8 cellular contexts compared by ENCODE assay signal in genomic region chr17:1197781-1198490, GRCh38. TPM values are rescaled to one million over a fixed set of nuclear protein-coding genes. Genes with fewer than 3 reads are reported as not detected.
DNase-seq lines count a peak whose midpoint lies in the region; ATAC-seq and TF ChIP-seq lines count a peak whose summit lies in the region.

No MANE protein-coding gene starts in this region.

- TF ChIP-seq CTCF in AG10803 (conservative IDR thresholded peaks at IDR 0.05; ENCODE audit: low read length) (no peak), Caco-2 (IDR thresholded peaks at IDR 0.05; ENCODE audit: insufficient read depth in 1 of 2, low read depth in 1 of 2, low read length in 1 of 2, severe bottlenecking in 1 of 2, unreplicated experiment in 1 of 2) (no peak)

- peak; percentile 66 for ATAC-seq in Right ventricle myocardium superior (ENCODE audit: poor library complexity)

- H3K27me3 ChIP-seq in Caco-2 (replicated peaks; ENCODE audit: control insufficient read depth, insufficient read depth, low read length), result no peaks in the 10 kb centered on the region

- H3K36me3 ChIP-seq in Caco-2 (ENCODE audit: control insufficient read depth, insufficient read depth, low read length), result no peaks in the 10 kb centered on the region

- H3K4me1 ChIP-seq in Caco-2, result peaks cover 16% of the 10 kb centered on the region

- H3K36me3 Mint-ChIP-seq in Caco-2 (ENCODE audit: insufficient read depth, unreplicated experiment), result peaks cover 6% of the 10 kb centered on the region

- H3K27me3 Mint-ChIP-seq in Caco-2 (ENCODE audit: insufficient read depth, unreplicated experiment), result no peaks in the 10 kb centered on the region

- POLR2A ChIA-PET in Caco-2 (lab: Charles Lee), result no interaction called here

- H3K9me3 Mint-ChIP-seq in Caco-2 (ENCODE audit: unreplicated experiment), result no peaks in the 10 kb centered on the region

- intact Hi-C loops in Right ventricle myocardium superior (cut with DNase I), result no loop called here
- intact Hi-C loops in Caco-2 (cut with micrococcal nuclease; ENCODE audit: unreplicated experiment), result no loop called here

- no peak overlapping the region for H3K4me3 Mint-ChIP-seq in Caco-2 (ENCODE audit: unreplicated experiment)

- H3K9me3 ChIP-seq in Caco-2, result peaks cover 1% of the 10 kb centered on the region; the same call in 1 of the 2 replicates

- H3K4me1 Mint-ChIP-seq in Caco-2 (ENCODE audit: low read depth, unreplicated experiment), result peaks cover 8% of the 10 kb centered on the region

- no peak overlapping the region for H3K27ac Mint-ChIP-seq in Caco-2 (ENCODE audit: unreplicated experiment)

- no TSS peak for BruUV-seq in Caco-2 (replicated peaks; lab: Mats Ljungman, UMichigan)

- DNase-seq in AG10803 (ENCODE audit: low read depth), result peak; percentile 64
- peak; percentile 82 for DNase-seq in GM19240 (ENCODE audit: insufficient read length, low spot score)
- DNase-seq in KG1 (lab: John Stamatoyannopoulos, UW), result peak; percentile 71
- peak; percentile 27 for DNase-seq in activated T-cell treated with anti-CD3 and anti-CD28 coated beads for 24 hours (ENCODE audit: low read depth)
- DNase-seq in Right ventricle myocardium superior, result peak; percentile 89
- DNase-seq in stimulated activated CD8-positive, alpha-beta memory T cell treated with anti-CD3 and anti-CD28 coated beads, Interleukin-12 subunit alpha, Interleukin-12 subunit beta, amount 100 ng/mL, for 24 hours (ENCODE audit: extremely low read depth), result peak; percentile 23
- DNase-seq in Caco-2, result no peak
- no peak for DNase-seq in DMS153 treated with DMSO at 0.1 percent for 48 hours (lab: John Stamatoyannopoulos, UW; ENCODE audit: unreplicated experiment)

- CTCF ChIA-PET in Caco-2 (lab: Charles Lee), result interaction anchor here (1.4 kb wide), 1 partner anchor 11 kb away, joined by 6 read pairs; no protein-coding TSS in a partner anchor

- H3K4me3 ChIP-seq in AG10803 (ENCODE audit: low read length), result no peak overlapping the region
- no peak overlapping the region for H3K4me3 ChIP-seq in Caco-2 (ENCODE audit: low read depth, low read length)

RNA-seq across cellular contexts. Expression of gene ABR, which starts 18.2 kb away (rescaled TPM):
- total RNA-seq in Right ventricle myocardium superior (128 TPM), Caco-2 (2022) (71.3 and 78.3 TPM in 2 replicates)

Comparison
In these comparisons a context has a peak if more than half of its experiments do, and no peak if none do; other contexts are left out.
1. DNase-seq: peak in AG10803 (single experiment), GM19240 (single experiment), KG1 (single experiment), activated T-cell treated with anti-CD3 and anti-CD28 coated beads for 24 hours (single experiment), Right ventricle myocardium superior (single experiment) and stimulated activated CD8-positive, alpha-beta memory T cell treated with anti-CD3 and anti-CD28 coated beads, Interleukin-12 subunit alpha, Interleukin-12 subunit beta, amount 100 ng/mL, for 24 hours (single experiment); none in Caco-2 (0 of 2) and DMS153 treated with DMSO at 0.1 percent for 48 hours (single experiment).